ENCODE assay signal across 11 cellular contexts in the genomic region with DNA sequence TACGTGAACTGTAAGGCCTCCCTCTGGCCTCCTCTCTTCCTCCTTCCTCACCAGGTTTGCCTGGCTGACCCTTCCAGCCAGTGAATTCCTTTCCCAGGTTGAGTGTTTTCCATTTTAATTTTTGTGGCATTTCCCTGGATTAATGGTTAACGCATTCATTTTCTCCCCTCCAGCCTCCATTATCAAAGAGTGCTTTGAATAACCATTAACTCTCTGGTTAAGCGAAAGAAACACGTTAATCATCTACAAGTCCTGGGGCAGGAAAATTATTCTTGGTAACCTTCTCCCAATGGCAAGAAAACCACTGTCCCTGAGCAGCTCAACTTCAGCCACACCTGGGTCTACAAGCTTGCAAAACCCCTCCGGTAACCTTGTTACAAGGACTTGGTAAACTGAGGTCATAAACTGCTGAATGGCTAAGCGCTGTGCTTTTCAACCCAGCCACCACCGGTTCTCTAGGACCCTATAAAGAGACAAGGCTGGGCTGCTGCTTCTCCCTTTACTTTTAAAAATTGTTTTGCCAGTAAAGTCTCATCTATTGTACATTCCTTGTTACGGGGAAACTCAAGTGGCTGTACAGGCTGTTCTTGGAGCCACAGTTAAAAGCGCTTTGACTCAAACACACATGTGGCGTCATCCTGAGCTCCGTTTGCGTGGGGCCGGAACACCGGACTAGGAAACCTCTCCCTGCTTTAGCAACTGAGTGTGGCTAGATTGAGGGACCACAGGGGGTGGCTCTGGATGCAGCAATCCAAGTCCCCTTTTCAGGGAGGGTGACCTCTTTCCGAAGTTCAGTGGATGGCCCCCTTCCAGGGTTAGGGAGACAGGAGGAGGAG. TPM values are rescaled to one million over a fixed set of nuclear protein-coding genes. Genes with fewer than 3 reads are reported as not detected.
DNase-seq lines count a peak whose midpoint lies in the region; ATAC-seq and TF ChIP-seq lines count a peak whose summit lies in the region.
"Not testable (repeated sequence)": the region's sequence is repeated elsewhere in the genome, so short reads cannot be mapped to it uniquely, and the experiment has no call there.
"Had no signal": no experiment of that assay in that cellular context is flagged by ENCODE, and none has a peak within 500 bp of the region (broad histone marks: within the 10 kb centered on the region; RNA-seq: fewer than 3 reads in every experiment).

No MANE protein-coding gene starts in this region.

- not testable (repeated sequence) for ATAC-seq in foreskin keratinocyte
- ATAC-seq in lung (ENCODE audit: insufficient read depth, low FRiP score): peak; percentile 54

- WGBS in lung, 2 donors: 66 to 85% methylated on average over 15 of the region's 15 CpGs

- peak overlapping the region; percentile 31 for H3K27ac ChIP-seq in foreskin keratinocyte
- peak overlapping the region in 1 of 2 donors; percentile 79 for H3K27ac ChIP-seq in lung (ENCODE audit: low read depth in 1 of 2, low read length in 1 of 2)

- not testable (repeated sequence) for H3K4me3 ChIP-seq in lung

- H3K9me3 ChIP-seq in lung (ENCODE audit: control insufficient read depth in 2 of 2, insufficient read depth in 1 of 2, low read length in 1 of 2): not testable (repeated sequence)

- H3K27me3 ChIP-seq in foreskin keratinocyte; lung (ENCODE audit: control insufficient read depth, insufficient read depth): not testable (repeated sequence)

- H3K36me3 ChIP-seq in lung (ENCODE audit: control insufficient read depth in 2 of 2, insufficient read depth in 2 of 2, low read length in 2 of 2): not testable (repeated sequence)

- intact Hi-C loops in posterior cingulate gyrus (cut with DNase I): not testable (repeated sequence)

- DNase-seq in Caki2 (ENCODE audit: low read depth): peak; percentile 96
- DNase-seq in NCI-H526 (lab: John Stamatoyannopoulos, UW): peak; percentile 50 to 64
- peak; percentile 68 for DNase-seq in cerebellar cortex (ENCODE audit: low spot score)
- DNase-seq in foreskin keratinocyte: not testable (repeated sequence)
- DNase-seq in islet precursor cell: peak; percentile 34
- DNase-seq in lung (ENCODE audit: low spot score): peak; percentile 65
- peak in 7 of 10 donors; percentile 19 to 90 (median 78) for DNase-seq in posterior cingulate gyrus
- peak; percentile 37 for DNase-seq in superior temporal gyrus (ENCODE audit: extremely low spot score)

- in situ Hi-C loops in Caki2 (cut with HindIII; ENCODE audit: low pct_unique_long_range_greater_than_20kb, low sequenced_read_pairs): not testable (repeated sequence)

- H3K4me1 ChIP-seq in foreskin keratinocyte; lung (ENCODE audit: control insufficient read depth in 2 of 2, insufficient read depth in 2 of 2, low read length in 2 of 2): not testable (repeated sequence)

- TF ChIP-seq CTCF in foreskin keratinocyte (conservative IDR thresholded peaks at IDR 0.05); lung (IDR thresholded peaks at IDR 0.05; ENCODE audit: control extremely low read depth, extremely low read depth): not testable (repeated sequence)

RNA-seq across cellular contexts. Expression of a gene that starts 24.7 kb away (rescaled TPM):
- total RNA-seq in Caki2 (2014; rRNA removed; shearing (Covaris generic); ENCODE audit: low replicate concordance): not detected in 2 replicates
- 2,556 and 4,441 TPM in 2 replicates for total RNA-seq in foreskin keratinocyte
- not detected in 2 replicates for polyA plus RNA-seq in foreskin keratinocyte
- 1,000 to 10,000 TPM in 1 of 2 donors, under 1 TPM in 1; under 0.01 to 3,134 TPM for total RNA-seq in lung
- not detected for polyA plus RNA-seq in lung
- total RNA-seq: GM23338 had no signal
- polyA plus RNA-seq: cardiac muscle cell, CD14-positive monocyte, GM23338 had no signal
